ENCODE assay signal across 8 cellular contexts in the genomic region with DNA sequence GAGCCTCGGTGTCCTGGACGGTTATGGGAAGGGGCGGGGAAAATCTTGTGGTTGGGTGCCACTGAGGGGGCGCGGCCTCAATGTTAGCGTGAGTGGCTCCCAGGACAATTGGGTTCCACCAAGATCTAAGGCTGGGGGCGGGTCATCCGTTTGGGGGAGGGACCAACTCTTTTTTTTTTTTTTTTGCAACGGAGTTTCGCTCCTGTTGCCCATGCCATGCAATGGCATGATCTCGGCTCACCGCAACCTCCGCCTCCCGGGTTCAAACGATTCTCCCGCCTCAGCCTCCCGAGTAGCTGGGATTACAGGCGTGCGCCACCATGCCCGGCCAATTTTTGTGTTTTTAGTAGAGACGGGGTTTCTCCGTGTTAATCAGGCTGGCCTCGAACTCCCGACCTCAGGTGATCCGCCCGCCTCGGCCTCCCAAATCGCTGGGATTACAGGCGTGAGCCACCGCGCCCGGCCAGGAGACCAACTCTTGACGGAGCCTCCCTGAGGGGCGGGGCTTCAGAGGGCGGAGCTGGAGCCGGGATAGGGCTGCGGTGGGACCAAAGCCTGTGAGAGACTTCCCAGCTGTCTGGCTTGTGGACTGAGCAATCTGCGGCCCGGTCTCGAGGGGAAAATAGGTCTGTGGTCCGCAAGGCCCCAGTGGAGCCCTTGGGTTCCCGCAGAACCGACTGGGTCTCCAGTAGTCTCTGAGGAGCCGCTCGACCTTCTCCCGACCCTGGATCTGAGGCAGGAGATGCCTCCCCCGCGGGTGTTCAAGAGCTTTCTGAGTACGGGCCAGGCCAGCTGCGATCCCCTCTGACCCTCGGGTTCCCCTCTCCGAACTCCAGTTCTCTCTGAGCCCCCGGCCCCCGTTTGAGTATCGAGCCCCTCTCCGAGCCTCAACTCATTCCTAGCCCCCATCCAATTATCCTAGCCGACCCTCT. TPM values are rescaled to one million over a fixed set of nuclear protein-coding genes. Genes with fewer than 3 reads are reported as not detected.
DNase-seq lines count a peak whose midpoint lies in the region; ATAC-seq and TF ChIP-seq lines count a peak whose summit lies in the region.

No MANE protein-coding gene starts in this region.

- H4K20me1 ChIP-seq in GM23338 (replicated peaks; ENCODE audit: insufficient read depth): no peaks in the 10 kb centered on the region

- H3K9me3 ChIP-seq in CD8-positive, alpha-beta T cell (ENCODE audit: low read length): no peaks in the 10 kb centered on the region

- H3K4me2 ChIP-seq in GM23338: peak overlapping the region; percentile 95

- peak overlapping the region; percentile 52 for H3K4me3 ChIP-seq in CD8-positive, alpha-beta T cell (ENCODE audit: low read depth, low read length)
- peak overlapping the region; percentile 84 for H3K4me3 ChIP-seq in GM23338

- peaks cover 23% of the 10 kb centered on the region for H3F3A ChIP-seq in GM23338 (replicated peaks; ENCODE audit: low read depth)

- POLR2A ChIA-PET in CD8-positive, alpha-beta T cell (lab: Charles Lee): interaction anchor here (0.6 to 4.8 kb wide), 10 partner anchors 13 to 338 kb away, joined by 3 to 29 read pairs (median 8); a partner anchor contains a TSS

- H3K27me3 ChIP-seq in CD8-positive, alpha-beta T cell (ENCODE audit: insufficient read depth, low read length): no peaks in the 10 kb centered on the region
- H3K27me3 ChIP-seq in GM23338 (ENCODE audit: insufficient read depth): peaks cover 26% of the 10 kb centered on the region

- peaks cover 3% of the 10 kb centered on the region for H3K36me3 Mint-ChIP-seq in CD8-positive, alpha-beta T cell
- no peaks in the 10 kb centered on the region; the same call in 2 of the 3 replicates for H3K36me3 Mint-ChIP-seq in GM23338 (ENCODE audit: low read depth)
- peaks cover 45% of the 10 kb centered on the region for H3K36me3 Mint-ChIP-seq in effector memory CD8-positive, alpha-beta T cell (ENCODE audit: insufficient read depth)

- no peaks in the 10 kb centered on the region for H3K27me3 Mint-ChIP-seq in CD8-positive, alpha-beta T cell (ENCODE audit: low read depth)
- H3K27me3 Mint-ChIP-seq in GM23338 (ENCODE audit: insufficient read depth, low read depth, poor library complexity): peaks cover 43% of the 10 kb centered on the region
- H3K27me3 Mint-ChIP-seq in effector memory CD8-positive, alpha-beta T cell: no peaks in the 10 kb centered on the region

- H3K36me3 ChIP-seq in CD8-positive, alpha-beta T cell (ENCODE audit: insufficient read depth, low read length): no peaks in the 10 kb centered on the region
- no peaks in the 10 kb centered on the region for H3K36me3 ChIP-seq in GM23338 (ENCODE audit: insufficient read depth)

- no peak overlapping the region for H3K27ac ChIP-seq in CD8-positive, alpha-beta T cell (ENCODE audit: low read depth, low read length)
- H3K27ac ChIP-seq in GM23338 (ENCODE audit: low read depth): peak overlapping the region; percentile 86; the same call in 1 of the 2 replicates

- H3K4me3 Mint-ChIP-seq in CD8-positive, alpha-beta T cell: peak overlapping the region; percentile 90
- H3K4me3 Mint-ChIP-seq in GM23338: peak overlapping the region; percentile 87
- H3K4me3 Mint-ChIP-seq in effector memory CD8-positive, alpha-beta T cell: peak overlapping the region; percentile 89 to 90

- H3K9me3 Mint-ChIP-seq in CD8-positive, alpha-beta T cell: no peaks in the 10 kb centered on the region
- H3K9me3 Mint-ChIP-seq in GM23338: no peaks in the 10 kb centered on the region
- H3K9me3 Mint-ChIP-seq in effector memory CD8-positive, alpha-beta T cell: no peaks in the 10 kb centered on the region

- no peak for TF ChIP-seq CTCF in CD8-positive, alpha-beta T cell (IDR thresholded peaks at IDR 0.05)
- no peak for TF ChIP-seq CTCF in GM23338 (conservative IDR thresholded peaks at IDR 0.05; ENCODE audit: low read depth in 2 of 2)

- CTCF ChIA-PET in CD8-positive, alpha-beta T cell (lab: Charles Lee): interaction anchor here (0.9 to 3.2 kb wide), 6 partner anchors 12 to 47 kb away, joined by 3 to 17 read pairs (median 4); no protein-coding TSS in a partner anchor

- H3K4me1 Mint-ChIP-seq in CD8-positive, alpha-beta T cell (ENCODE audit: low read depth): peaks cover 35% of the 10 kb centered on the region
- H3K4me1 Mint-ChIP-seq in GM23338: peaks cover 14% of the 10 kb centered on the region
- H3K4me1 Mint-ChIP-seq in effector memory CD8-positive, alpha-beta T cell (ENCODE audit: low read depth in 2 of 2): peaks cover 34 to 35% of the 10 kb centered on the region in 2 donors

- peak overlapping the region; percentile 95 for H2AFZ ChIP-seq in GM23338

- peak in 6 of 7 experiments; percentile 29 to 58 (median 42) for DNase-seq in CD8-positive, alpha-beta T cell
- DNase-seq in GM23338 (ENCODE audit: low spot score): peak; percentile 100
- DNase-seq in NCI-H2107 (lab: John Stamatoyannopoulos, UW): peak; percentile 14
- peak; percentile 30 for DNase-seq in activated CD4-positive, alpha-beta T cell treated with anti-CD3 and anti-CD28 coated beads for 1 hour
- DNase-seq in effector memory CD8-positive, alpha-beta T cell: peak; percentile 42 to 99 (median 47)
- peak; percentile 85 to 87 for DNase-seq in lung microvascular endothelial cell (ENCODE audit: low read depth in 2 of 2)
- peak; percentile 55 to 65 for DNase-seq in stimulated activated CD8-positive, alpha-beta memory T cell treated with anti-CD3 and anti-CD28 coated beads, Interleukin-2, amount 100 ng/mL, for 48 hours (ENCODE audit: low read depth in 2 of 2)
- no peak for DNase-seq in globus pallidus (ENCODE audit: low spot score)

- no peak for ATAC-seq in CD8-positive, alpha-beta T cell
- ATAC-seq in GM23338: peak; percentile 41
- no peak for ATAC-seq in effector memory CD8-positive, alpha-beta T cell (replicated peaks)

- intact Hi-C loops in CD8-positive, alpha-beta T cell (cut with DNase I, micrococcal nuclease): loop anchor here (1.0 to 10.0 kb wide), 12 partner anchors 15 to 978 kb away; a partner anchor contains a TSS

- H3K79me2 ChIP-seq in GM23338 (replicated peaks; ENCODE audit: insufficient read depth): no peaks in the 10 kb centered on the region

- no peaks in the 10 kb centered on the region for H3K9me2 ChIP-seq in GM23338 (ENCODE audit: insufficient read depth)

- H3K4me1 ChIP-seq in CD8-positive, alpha-beta T cell (ENCODE audit: insufficient read depth, low read length): peaks cover 27% of the 10 kb centered on the region
- peaks cover 21% of the 10 kb centered on the region for H3K4me1 ChIP-seq in GM23338 (ENCODE audit: insufficient read depth)

- peak overlapping the region; percentile 99 for H3K27ac Mint-ChIP-seq in CD8-positive, alpha-beta T cell
- peak overlapping the region; percentile 98 for H3K27ac Mint-ChIP-seq in GM23338
- peak overlapping the region; percentile 98 to 99 for H3K27ac Mint-ChIP-seq in effector memory CD8-positive, alpha-beta T cell

TF ChIP-seq in GM23338, 12 proteins besides CTCF, POLR2A, EP300 and RAD21 (continues in another document):
- TF ChIP-seq STAT1 (IDR thresholded peaks at IDR 0.05; ENCODE audit: unreplicated experiment): no peak
- TF ChIP-seq POLR2AphosphoS5 (IDR thresholded peaks at IDR 0.05; ENCODE audit: low read depth): peak; percentile 29; the same call in 1 of the 2 replicates

RNA-seq across cellular contexts. Expression of a gene that starts 1.1 kb away (rescaled TPM):
- 10 to 100 TPM; 18.9 to 19.7 TPM for total RNA-seq in CD8-positive, alpha-beta T cell
- 0.39 and 2.7 TPM in 2 replicates for total RNA-seq in GM23338 (2014; rRNA removed; shearing (Covaris generic))
- 2.9 and 3.8 TPM in 2 replicates for polyA plus RNA-seq in GM23338 (2016; fragmentation: Nextera tagmentation; extraction: Ambion mirVana)
- 12.6 and 19.0 TPM in 2 replicates for total RNA-seq in lung microvascular endothelial cell

RNA-seq across cellular contexts. Expression of a gene that starts 48.0 kb away (rescaled TPM):
- total RNA-seq in CD8-positive, alpha-beta T cell: 100 to 1,000 TPM; 124 to 129 TPM
- 158 and 189 TPM in 2 replicates for total RNA-seq in GM23338 (2014; rRNA removed; shearing (Covaris generic))
- polyA plus RNA-seq in GM23338 (2016; fragmentation: Nextera tagmentation; extraction: Ambion mirVana): 196 and 221 TPM in 2 replicates
- 118 and 130 TPM in 2 replicates for total RNA-seq in lung microvascular endothelial cell

RNA-seq across cellular contexts. Expression of a gene that starts 48.0 kb away (rescaled TPM):
- total RNA-seq in CD8-positive, alpha-beta T cell: 100 to 1,000 TPM in 1 of 2 experiments, 10 to 100 TPM in 1; 97.4 to 102 TPM
- total RNA-seq in GM23338 (2014; rRNA removed; shearing (Covaris generic)): 81.3 and 82.2 TPM in 2 replicates
- polyA plus RNA-seq in GM23338 (2016; fragmentation: Nextera tagmentation; extraction: Ambion mirVana): 21.0 and 22.3 TPM in 2 replicates
- 30.9 and 38.7 TPM in 2 replicates for total RNA-seq in lung microvascular endothelial cell
